1 cellular context compared by ENCODE assay signal in the genomic region with DNA sequence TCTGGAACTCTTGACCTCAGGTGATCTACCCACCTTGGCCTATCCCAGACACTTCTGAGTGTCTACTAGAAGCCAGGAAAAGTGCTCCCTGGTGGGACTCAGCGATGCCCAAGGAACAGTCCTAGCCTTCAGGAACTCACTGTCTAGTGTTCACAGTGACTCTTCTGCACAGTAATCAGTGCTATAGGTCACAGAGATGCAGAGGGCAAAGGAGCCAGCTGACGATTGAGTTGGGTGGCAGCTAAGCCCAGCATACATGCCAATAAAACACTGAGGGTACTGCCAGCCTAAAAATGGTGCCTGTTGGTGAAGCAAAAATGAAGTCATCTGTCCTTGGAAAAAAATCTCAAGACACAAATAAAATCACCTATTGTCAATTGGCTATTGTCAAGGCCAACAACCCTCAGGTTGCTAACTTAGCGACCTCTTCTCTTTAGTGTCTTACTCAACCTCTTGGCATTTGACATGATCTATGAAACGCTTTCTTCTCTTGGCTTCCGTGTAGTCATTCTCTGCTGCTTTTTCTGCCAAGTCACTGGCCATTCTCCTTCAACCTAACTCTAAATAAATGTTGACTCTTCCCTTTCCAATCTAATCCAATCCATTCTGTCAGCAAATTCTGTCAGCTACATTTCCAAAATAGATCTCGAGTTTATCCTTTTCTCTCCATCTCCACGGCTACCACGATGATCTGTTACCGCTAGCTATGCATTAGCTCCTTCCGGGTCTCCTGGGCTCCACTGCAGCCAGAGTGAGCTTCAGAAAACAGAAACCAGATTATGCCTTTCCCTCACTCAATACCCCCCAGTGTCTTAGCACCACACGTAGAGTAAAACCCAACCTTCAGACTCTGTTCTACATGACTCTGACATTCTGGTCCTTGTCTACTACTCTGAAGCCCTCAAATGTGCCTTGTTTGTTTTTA.
TF ChIP-seq lines count a peak whose summit lies in the region.

No MANE protein-coding gene starts in this region.

TF ChIP-seq in H1, 55 proteins besides CTCF, POLR2A, EP300 and RAD21:
- TF ChIP-seq RNF2 (IDR thresholded peaks at IDR 0.05; ENCODE audit: borderline replicate concordance, low read depth, low read length, missing control alignments, poor library complexity, severe bottlenecking) (no peak), SP1 (IDR thresholded peaks at IDR 0.05; ENCODE audit: low read depth, low read length) (no peak), TEAD4 (IDR thresholded peaks at IDR 0.05; ENCODE audit: low read depth, low read length) (no peak), RFX5 (IDR thresholded peaks at IDR 0.05; ENCODE audit: borderline replicate concordance, low read depth, low read length) (no peak)
- TF ChIP-seq, protein P1, sequence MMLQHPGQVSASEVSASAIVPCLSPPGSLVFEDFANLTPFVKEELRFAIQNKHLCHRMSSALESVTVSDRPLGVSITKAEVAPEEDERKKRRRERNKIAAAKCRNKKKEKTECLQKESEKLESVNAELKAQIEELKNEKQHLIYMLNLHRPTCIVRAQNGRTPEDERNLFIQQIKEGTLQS (IDR thresholded peaks at IDR 0.05; ENCODE audit: insufficient read depth, low read depth, low read length): no peak
